In the genomic region with DNA sequence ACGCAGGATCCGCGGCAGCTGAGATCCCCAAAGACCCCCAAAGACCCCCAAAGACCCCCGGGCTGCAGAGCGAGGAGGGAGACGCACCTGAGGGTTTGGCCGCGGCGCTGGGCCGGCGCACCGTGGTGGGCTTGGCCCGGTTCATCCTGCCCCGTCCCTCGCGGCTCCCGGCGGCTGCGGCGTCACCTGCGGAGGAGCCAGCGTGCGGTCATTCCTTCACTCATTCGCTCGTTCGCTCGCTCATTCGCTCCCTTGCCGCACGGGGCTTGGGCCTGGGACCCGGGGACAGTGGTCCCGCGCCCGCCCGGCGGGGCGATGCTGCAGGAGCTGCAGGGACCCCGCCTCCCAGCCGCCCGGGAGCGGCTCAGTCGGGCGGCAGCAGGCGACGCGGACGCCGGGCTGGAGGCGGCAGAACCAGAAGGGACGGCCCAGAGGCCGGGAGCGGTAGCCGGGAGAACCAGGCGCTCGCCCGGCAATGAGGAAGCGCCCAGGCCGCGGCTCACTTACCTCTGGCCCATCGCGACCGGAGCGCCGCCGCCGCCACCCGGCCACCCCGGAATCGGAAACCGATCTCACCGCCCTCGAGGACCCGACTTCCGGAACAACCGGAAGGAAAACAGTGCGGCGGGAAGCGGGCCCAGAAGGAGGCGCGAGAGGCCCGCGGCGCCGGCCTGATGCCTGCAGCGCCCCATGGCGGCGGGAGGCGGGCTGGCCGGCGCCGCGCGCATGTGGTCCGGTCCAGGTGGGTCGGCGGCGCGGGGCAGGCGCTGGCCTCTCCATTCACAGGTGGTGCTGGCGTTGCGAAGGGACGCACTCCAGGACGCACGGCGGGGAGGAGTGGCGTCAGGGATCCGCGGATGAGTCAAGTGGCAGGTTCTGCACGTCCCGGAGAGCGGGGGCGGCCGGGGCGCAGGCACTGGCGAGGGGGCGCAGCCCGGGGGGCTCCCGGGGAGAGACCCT, we compare ENCODE assay signal across 8 cellular contexts. TPM values are rescaled to one million over a fixed set of nuclear protein-coding genes. Genes with fewer than 3 reads are reported as not detected.
DNase-seq lines count a peak whose midpoint lies in the region; ATAC-seq, FAIRE-seq and TF ChIP-seq lines count a peak whose summit lies in the region.

A gene with protein sequence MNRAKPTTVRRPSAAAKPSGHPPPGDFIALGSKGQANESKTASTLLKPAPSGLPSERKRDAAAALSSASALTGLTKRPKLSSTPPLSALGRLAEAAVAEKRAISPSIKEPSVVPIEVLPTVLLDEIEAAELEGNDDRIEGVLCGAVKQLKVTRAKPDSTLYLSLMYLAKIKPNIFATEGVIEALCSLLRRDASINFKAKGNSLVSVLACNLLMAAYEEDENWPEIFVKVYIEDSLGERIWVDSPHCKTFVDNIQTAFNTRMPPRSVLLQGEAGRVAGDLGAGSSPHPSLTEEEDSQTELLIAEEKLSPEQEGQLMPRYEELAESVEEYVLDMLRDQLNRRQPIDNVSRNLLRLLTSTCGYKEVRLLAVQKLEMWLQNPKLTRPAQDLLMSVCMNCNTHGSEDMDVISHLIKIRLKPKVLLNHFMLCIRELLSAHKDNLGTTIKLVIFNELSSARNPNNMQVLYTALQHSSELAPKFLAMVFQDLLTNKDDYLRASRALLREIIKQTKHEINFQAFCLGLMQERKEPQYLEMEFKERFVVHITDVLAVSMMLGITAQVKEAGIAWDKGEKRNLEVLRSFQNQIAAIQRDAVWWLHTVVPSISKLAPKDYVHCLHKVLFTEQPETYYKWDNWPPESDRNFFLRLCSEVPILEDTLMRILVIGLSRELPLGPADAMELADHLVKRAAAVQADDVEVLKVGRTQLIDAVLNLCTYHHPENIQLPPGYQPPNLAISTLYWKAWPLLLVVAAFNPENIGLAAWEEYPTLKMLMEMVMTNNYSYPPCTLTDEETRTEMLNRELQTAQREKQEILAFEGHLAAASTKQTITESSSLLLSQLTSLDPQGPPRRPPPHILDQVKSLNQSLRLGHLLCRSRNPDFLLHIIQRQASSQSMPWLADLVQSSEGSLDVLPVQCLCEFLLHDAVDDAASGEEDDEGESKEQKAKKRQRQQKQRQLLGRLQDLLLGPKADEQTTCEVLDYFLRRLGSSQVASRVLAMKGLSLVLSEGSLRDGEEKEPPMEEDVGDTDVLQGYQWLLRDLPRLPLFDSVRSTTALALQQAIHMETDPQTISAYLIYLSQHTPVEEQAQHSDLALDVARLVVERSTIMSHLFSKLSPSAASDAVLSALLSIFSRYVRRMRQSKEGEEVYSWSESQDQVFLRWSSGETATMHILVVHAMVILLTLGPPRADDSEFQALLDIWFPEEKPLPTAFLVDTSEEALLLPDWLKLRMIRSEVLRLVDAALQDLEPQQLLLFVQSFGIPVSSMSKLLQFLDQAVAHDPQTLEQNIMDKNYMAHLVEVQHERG (N-terminal part only) (minus strand): TSS at position 574 of the 960 bp plus-strand sequence. CDS start 429 bp downstream, at position 145.

- peaks cover 37% of the 10 kb centered on the region for H4K20me1 ChIP-seq in astrocyte (ENCODE audit: insufficient read depth, low read length)

- peaks cover 37% of the 10 kb centered on the region for H3K79me2 ChIP-seq in astrocyte (ENCODE audit: insufficient read depth, low read length)

- no peaks in the 10 kb centered on the region for H3K9me3 ChIP-seq in astrocyte (ENCODE audit: insufficient read depth, low read depth, low read length)

- peak within 1 kb of the TSS; percentile 99 for H3K4me2 ChIP-seq in astrocyte (ENCODE audit: low read length)

- peak within 1 kb of the TSS; percentile 65 for H3K27ac ChIP-seq in astrocyte (ENCODE audit: low read depth, low read length)

- H3K4me1 ChIP-seq in astrocyte (ENCODE audit: insufficient read depth, low read length) = peaks cover 8% of the 10 kb centered on the region

- peak within 1 kb of the TSS; percentile 84 for H3K4me3 ChIP-seq in astrocyte (ENCODE audit: insufficient read depth, low read depth, low read length)

- FAIRE-seq in astrocyte (lab: Jason Lieb, UNC) = no peak

- H3K27me3 ChIP-seq in astrocyte (ENCODE audit: insufficient read depth, low read length) = no peaks in the 10 kb centered on the region

- H2AFZ ChIP-seq in astrocyte (ENCODE audit: low read depth, low read length) = peak within 1 kb of the TSS; percentile 90

- peak; percentile 88 for TF ChIP-seq POLR2A in GM15510 (IDR thresholded peaks at IDR 0.05; ENCODE audit: borderline replicate concordance, extremely low read depth, insufficient read length)

- H3K9ac ChIP-seq in astrocyte (ENCODE audit: low read length) = peak within 1 kb of the TSS; percentile 89

- H3K36me3 ChIP-seq in astrocyte (ENCODE audit: insufficient read depth, low read length) = peaks cover 5% of the 10 kb centered on the region

- no peaks in the 10 kb centered on the region for H3K9me3 Mint-ChIP-seq in T-helper 2 cell treated with Interferon-gamma antibody and Interleukin-4, amounts not matched to agents 5 μg/mL and 100 μg/mL, for 36 hours
- H3K9me3 Mint-ChIP-seq in astrocyte (ENCODE audit: unreplicated experiment) = no peaks in the 10 kb centered on the region

- H3K36me3 Mint-ChIP-seq in T-helper 2 cell treated with Interferon-gamma antibody and Interleukin-4, amounts not matched to agents 5 μg/mL and 100 μg/mL, for 36 hours (ENCODE audit: low read depth) = peaks cover 18% of the 10 kb centered on the region
- peaks cover 4% of the 10 kb centered on the region for H3K36me3 Mint-ChIP-seq in astrocyte (ENCODE audit: low read depth, unreplicated experiment)

- peak within 1 kb of the TSS; percentile 75 for H3K27ac Mint-ChIP-seq in T-helper 2 cell treated with Interferon-gamma antibody and Interleukin-4, amounts not matched to agents 5 μg/mL and 100 μg/mL, for 36 hours
- peak within 1 kb of the TSS; percentile 90 for H3K27ac Mint-ChIP-seq in astrocyte (ENCODE audit: unreplicated experiment)

- TF ChIP-seq CTCF in astrocyte (IDR thresholded peaks at IDR 0.05; ENCODE audit: insufficient read depth, low read depth, low read length) = peak; percentile 48

- H3K4me3 Mint-ChIP-seq in T-helper 2 cell treated with Interferon-gamma antibody and Interleukin-4, amounts not matched to agents 5 μg/mL and 100 μg/mL, for 36 hours = peak within 1 kb of the TSS; percentile 88
- H3K4me3 Mint-ChIP-seq in astrocyte (ENCODE audit: unreplicated experiment) = peak within 1 kb of the TSS; percentile 94

- H3K27me3 Mint-ChIP-seq in T-helper 2 cell treated with Interferon-gamma antibody and Interleukin-4, amounts not matched to agents 5 μg/mL and 100 μg/mL, for 36 hours (ENCODE audit: low read depth) = no peaks in the 10 kb centered on the region
- no peaks in the 10 kb centered on the region for H3K27me3 Mint-ChIP-seq in astrocyte (ENCODE audit: low read depth, unreplicated experiment)

- DNase-seq in NCI-H187 (lab: John Stamatoyannopoulos, UW) = peak; percentile 77 to 86
- peak; percentile 93 for DNase-seq in T-helper 2 cell treated with Interferon-gamma antibody and Interleukin-4, amounts not matched to agents 5 μg/mL and 100 μg/mL, for 36 hours (ENCODE audit: low spot score)
- peak; percentile 76 for DNase-seq in astrocyte (ENCODE audit: low read depth)
- peak; percentile 77 to 88 for DNase-seq in hippocampal formation (lab: John Stamatoyannopoulos, UW)
- peak; percentile 92 for DNase-seq in retina

- ATAC-seq in HG02885 (IDR thresholded peaks at IDR 0.05; ENCODE audit: poor library complexity, unreplicated experiment) = peak; percentile 82
- no peak for ATAC-seq in HG03469 (IDR thresholded peaks at IDR 0.05; ENCODE audit: unreplicated experiment)

- peaks cover 24% of the 10 kb centered on the region for H3K4me1 Mint-ChIP-seq in T-helper 2 cell treated with Interferon-gamma antibody and Interleukin-4, amounts not matched to agents 5 μg/mL and 100 μg/mL, for 36 hours (ENCODE audit: low read depth)
- H3K4me1 Mint-ChIP-seq in astrocyte (ENCODE audit: low read depth, unreplicated experiment) = peaks cover 2% of the 10 kb centered on the region

RNA-seq across cellular contexts. Expression of the gene that starts here (rescaled TPM):
- total RNA-seq in astrocyte = 81.4 and 81.9 TPM in 2 replicates
